10 cellular contexts compared by ENCODE assay signal in the genomic region with DNA sequence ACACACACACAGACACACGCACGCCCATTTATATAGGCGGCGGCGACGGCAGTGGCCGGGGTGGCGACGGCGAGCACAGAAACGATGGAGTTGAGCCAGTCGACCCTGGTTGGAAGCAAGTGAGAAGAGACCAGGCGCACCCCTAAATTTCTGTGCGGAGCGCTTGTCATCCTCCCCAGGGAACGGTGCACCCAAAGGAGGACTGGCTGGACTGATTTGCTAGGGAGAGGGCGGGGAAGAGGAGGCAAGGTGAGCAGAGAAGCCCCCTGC. TPM values are rescaled to one million over a fixed set of nuclear protein-coding genes. Genes with fewer than 3 reads are reported as not detected.
DNase-seq lines count a peak whose midpoint lies in the region; ATAC-seq, FAIRE-seq and TF ChIP-seq lines count a peak whose summit lies in the region.
"Had no signal": no experiment of that assay in that cellular context is flagged by ENCODE, and none has a peak within 500 bp of the region (broad histone marks: within the 10 kb centered on the region; RNA-seq: fewer than 3 reads in every experiment).

No MANE protein-coding gene starts in this region.

- H3K9ac ChIP-seq in HUES6 (ENCODE audit: low read length) (peak overlapping the region; percentile 56), keratinocyte (ENCODE audit: control insufficient read depth, extremely low read depth, insufficient read depth, low read length) (peak overlapping the region; percentile 89)

- H3K4me3 Mint-ChIP-seq in brain = peak overlapping the region; percentile 81 to 92 (median 91)
- peak overlapping the region; percentile 45 to 81 for H3K4me3 Mint-ChIP-seq in stimulated activated naive CD8-positive, alpha-beta T cell treated with anti-CD3 and anti-CD28 coated beads, Interleukin-15, amount 100 ng/mL, for 72 hours
- H3K4me3 Mint-ChIP-seq: activated CD4-positive, alpha-beta T cell treated with anti-CD3 and anti-CD28 coated beads, Interleukin-2, amount 10 ng/mL, durations not matched to agents 7 days and 5 days had no signal

- H3K36me3 ChIP-seq in HUES6 (ENCODE audit: control insufficient read depth, insufficient read depth, low read length) (no peaks in the 10 kb centered on the region), keratinocyte (ENCODE audit: control insufficient read depth in 2 of 2, extremely low read depth in 1 of 2, insufficient read depth in 2 of 2, low read length in 2 of 2) (no peaks in the 10 kb centered on the region)

- H3K9me3 Mint-ChIP-seq in brain = peaks cover 6 to 14% (median 6%) of the 10 kb centered on the region in 5 experiments
- peaks cover 0 to 5% of the 10 kb centered on the region in 2 donors for H3K9me3 Mint-ChIP-seq in stimulated activated naive CD8-positive, alpha-beta T cell treated with anti-CD3 and anti-CD28 coated beads, Interleukin-15, amount 100 ng/mL, for 72 hours
- H3K9me3 Mint-ChIP-seq: activated CD4-positive, alpha-beta T cell treated with anti-CD3 and anti-CD28 coated beads, Interleukin-2, amount 10 ng/mL, durations not matched to agents 7 days and 5 days had no signal

- H3K4me1 ChIP-seq in HUES6 (ENCODE audit: control insufficient read depth, insufficient read depth, low read length) (peaks cover 21% of the 10 kb centered on the region), keratinocyte (ENCODE audit: control insufficient read depth, extremely low read depth, insufficient read depth, low read length) (peaks cover 14% of the 10 kb centered on the region)

- no peak for TF ChIP-seq CTCF in brain (conservative IDR thresholded peaks at IDR 0.05)
- TF ChIP-seq CTCF in keratinocyte (optimal IDR thresholded peaks at IDR 0.05 in 1 of 3, IDR thresholded peaks at IDR 0.05 in 1 of 3, conservative IDR thresholded peaks at IDR 0.05 in 1 of 3; ENCODE audit: extremely low read depth in 1 of 3, insufficient read depth in 2 of 3, low read length in 3 of 3) = no peak

- peaks cover 43% of the 10 kb centered on the region for H3K27me3 Mint-ChIP-seq in brain
- peaks cover 58% of the 10 kb centered on the region for H3K27me3 Mint-ChIP-seq in stimulated activated naive CD8-positive, alpha-beta T cell treated with anti-CD3 and anti-CD28 coated beads, Interleukin-15, amount 100 ng/mL, for 72 hours

- H2AFZ ChIP-seq in keratinocyte (ENCODE audit: control insufficient read depth, low read length) = peak overlapping the region; percentile 23

- peaks cover 36% of the 10 kb centered on the region for H3K79me2 ChIP-seq in keratinocyte (ENCODE audit: control insufficient read depth, insufficient read depth, low read length)

- peak overlapping the region in 3 of 5 experiments; percentile 63 to 72 (median 70) for H3K27ac Mint-ChIP-seq in brain
- no peak overlapping the region for H3K27ac Mint-ChIP-seq in stimulated activated naive CD8-positive, alpha-beta T cell treated with anti-CD3 and anti-CD28 coated beads, Interleukin-15, amount 100 ng/mL, for 72 hours

- FAIRE-seq in keratinocyte (lab: Jason Lieb, UNC) = no peak
- FAIRE-seq: GM12892 had no signal

- H3K27me3 ChIP-seq in HUES6 (ENCODE audit: control insufficient read depth, insufficient read depth, low read length) = peaks cover 39% of the 10 kb centered on the region
- no peaks in the 10 kb centered on the region for H3K27me3 ChIP-seq in keratinocyte (ENCODE audit: control insufficient read depth, extremely low read depth, insufficient read depth, low read length)

- no peak overlapping the region for H3K27ac ChIP-seq in HUES6 (ENCODE audit: low read depth, low read length)
- H3K27ac ChIP-seq in keratinocyte (ENCODE audit: control insufficient read depth, insufficient read depth, low read length) = peak overlapping the region; percentile 86

- H3K36me3 Mint-ChIP-seq in brain = peaks cover 5% of the 10 kb centered on the region

- ATAC-seq in stimulated activated naive CD8-positive, alpha-beta T cell treated with anti-CD3 and anti-CD28 coated beads, Interleukin-15, amount 100 ng/mL, for 72 hours = no peak
- ATAC-seq in GM21717 (IDR thresholded peaks at IDR 0.05; ENCODE audit: unreplicated experiment) = no peak

- no peaks in the 10 kb centered on the region for H4K20me1 ChIP-seq in keratinocyte (ENCODE audit: control insufficient read depth, extremely low read depth, insufficient read depth, low read length)

- H3K9me3 ChIP-seq in HUES6 (ENCODE audit: control insufficient read depth, insufficient read depth, low read depth, low read length) (no peaks in the 10 kb centered on the region), keratinocyte (ENCODE audit: control insufficient read depth, low read depth, low read length) (no peaks in the 10 kb centered on the region)

- H3K4me3 ChIP-seq in HUES6 (ENCODE audit: low read depth, low read length) (peak overlapping the region; percentile 82), keratinocyte (ENCODE audit: control insufficient read depth in 2 of 3, extremely low read depth in 1 of 3, insufficient read depth in 2 of 3, low read depth in 1 of 3, low read length in 3 of 3) (peak overlapping the region; percentile 59 to 73 (median 68))

- no peak overlapping the region for H3K4me2 ChIP-seq in keratinocyte (ENCODE audit: control insufficient read depth, extremely low read depth, insufficient read depth, low read depth, low read length)

- H3K9me1 ChIP-seq in keratinocyte (ENCODE audit: control insufficient read depth, extremely low read depth, insufficient read depth, low read length) = no peaks in the 10 kb centered on the region

- DNase-seq in keratinocyte (ENCODE audit: low read depth, low spot score) (no peak), NOMO-1 (lab: John Stamatoyannopoulos, UW; ENCODE audit: unreplicated experiment in 2 of 2) (no peak), COLO668 (lab: John Stamatoyannopoulos, UW; ENCODE audit: unreplicated experiment) (no peak), NCI-H1436 (lab: John Stamatoyannopoulos, UW) (no peak)
- DNase-seq in stimulated activated naive CD8-positive, alpha-beta T cell treated with anti-CD3 and anti-CD28 coated beads, Interleukin-15, amount 100 ng/mL, for 72 hours = peak; percentile 6 to 9
- DNase-seq: activated CD4-positive, alpha-beta T cell treated with anti-CD3 and anti-CD28 coated beads, Interleukin-2, amount 10 ng/mL, durations not matched to agents 7 days and 5 days had no signal

- dilution Hi-C loops in keratinocyte (cut with MboI; ENCODE audit: extremely low pct_ligation_motif_present, low sequenced_read_pairs) = no loop called here

- H3K4me1 Mint-ChIP-seq in brain = peaks cover 30% of the 10 kb centered on the region
- peaks cover 23% of the 10 kb centered on the region for H3K4me1 Mint-ChIP-seq in stimulated activated naive CD8-positive, alpha-beta T cell treated with anti-CD3 and anti-CD28 coated beads, Interleukin-15, amount 100 ng/mL, for 72 hours

RNA-seq across cellular contexts. Expression of a gene that starts 0.3 kb away (rescaled TPM):
- polyA plus RNA-seq in brain (ENCODE audit: insufficient read depth, low read depth, low replicate concordance) = 1.7 TPM
- polyA plus RNA-seq in keratinocyte = 3.6 to 5.4 TPM (median 3.7 TPM) in 3 replicates
- polyA plus RNA-seq in keratinocyte (2011; ENCODE audit: low read depth) = 3.3 TPM
- polyA plus RNA-seq in keratinocyte (2011; cell fraction: cytosol; rRNA removed) = 1.8 and 2.3 TPM in 2 replicates
- 11.5 and 12.4 TPM in 2 replicates for polyA plus RNA-seq in keratinocyte (2011; cell fraction: nucleus; rRNA removed)
- polyA plus RNA-seq in keratinocyte (2012; ENCODE audit: low replicate concordance) = 2.5 and 5.1 TPM in 2 replicates
- 6.2 to 10.9 TPM (median 7.4 TPM) in 3 replicates for polyA minus RNA-seq in keratinocyte
- 2.9 TPM for polyA minus RNA-seq in keratinocyte (2011; cell fraction: cytosol; rRNA and poly(A)+ RNA removed)
- 7.9 and 14.3 TPM in 2 replicates for polyA minus RNA-seq in keratinocyte (2011; cell fraction: nucleus; rRNA and poly(A)+ RNA removed)

Comparison
In these comparisons a context has a peak if more than half of its experiments do, and no peak if none do; other contexts are left out.
1. H3K27ac Mint-ChIP-seq: peak in brain (3 of 5); none in stimulated activated naive CD8-positive, alpha-beta T cell treated with anti-CD3 and anti-CD28 coated beads, Interleukin-15, amount 100 ng/mL, for 72 hours (0 of 2).
2. DNase-seq: peak in stimulated activated naive CD8-positive, alpha-beta T cell treated with anti-CD3 and anti-CD28 coated beads, Interleukin-15, amount 100 ng/mL, for 72 hours (2 of 2); none in keratinocyte (single experiment), NOMO-1 (0 of 2), COLO668 (single experiment) and NCI-H1436 (single experiment).